In the genomic region with DNA sequence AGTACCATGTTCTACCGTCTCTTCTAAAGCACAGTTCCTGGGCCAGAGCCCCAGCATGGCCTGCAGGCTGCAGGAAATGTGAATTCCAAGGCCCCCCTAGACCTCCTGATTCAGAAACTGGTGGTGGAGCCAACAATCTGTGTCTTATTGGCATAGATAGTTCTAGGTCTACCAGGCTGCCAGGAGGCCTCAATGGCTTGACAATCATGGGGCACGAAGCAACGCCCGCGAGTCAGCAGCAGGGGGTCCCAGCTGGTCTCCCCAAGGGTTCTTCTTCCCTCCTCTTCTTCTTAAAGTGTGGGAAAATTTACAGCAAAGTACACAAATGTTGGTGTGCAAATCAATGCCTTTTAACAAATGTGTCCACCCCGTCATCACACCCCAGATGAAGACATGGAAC, we compare ENCODE assay signal across 30 cellular contexts. TPM values are rescaled to one million over a fixed set of nuclear protein-coding genes. Genes with fewer than 3 reads are reported as not detected.
"Had no signal": no experiment of that assay in that cellular context is flagged by ENCODE, and none has a peak within 500 bp of the region (broad histone marks: within the 10 kb centered on the region; RNA-seq: fewer than 3 reads in every experiment).

No MANE protein-coding gene starts in this region.

- H3K36me3 ChIP-seq: ovary, right lobe of liver had no signal

- H3K4me3 ChIP-seq: ovary, right lobe of liver, testis had no signal

- H3K4me1 ChIP-seq: foreskin keratinocyte, testis had no signal

- ATAC-seq: foreskin keratinocyte; left lobe of liver; naive thymus-derived CD8-positive, alpha-beta T cell; right lobe of liver; stimulated activated naive CD8-positive, alpha-beta T cell treated with anti-CD3 and anti-CD28 coated beads, Interleukin-15, amount 100 ng/mL, for 72 hours; WTC11 had no signal

- H3K27me3 ChIP-seq: foreskin keratinocyte, ovary, right lobe of liver, testis had no signal

- H3K9me3 ChIP-seq: ovary, right lobe of liver, testis had no signal

- DNase-seq: activated CD4-positive, alpha-beta memory T cell treated with anti-CD3 and anti-CD28 coated beads for 36 hours; activated CD4-positive, alpha-beta T cell treated with anti-CD3 and anti-CD28 coated beads for 4 hours; activated naive CD4-positive, alpha-beta T cell; activated naive CD8-positive, alpha-beta T cell treated with anti-CD3 and anti-CD28 coated beads, Interleukin-2, amount 10 ng/mL, durations not matched to agents 7 days and 5 days; activated T-cell treated with anti-CD3 and anti-CD28 coated beads for 4 hours; amygdala; caudate nucleus; endodermal cell; foreskin keratinocyte; hippocampal formation; islet precursor cell; mesendoderm; naive thymus-derived CD8-positive, alpha-beta T cell; right lobe of liver; small intestine; stimulated activated CD4-positive, alpha-beta T cell treated with anti-CD3 and anti-CD28 coated beads, Interleukin-15, amount 100 ng/mL, for 24 hours; stimulated activated CD4-positive, alpha-beta T cell treated with anti-CD3 and anti-CD28 coated beads, Interleukin-2, amount 100 ng/mL, for 48 hours; stimulated activated naive CD8-positive, alpha-beta T cell treated with anti-CD3 and anti-CD28 coated beads, Interleukin-15, amount 100 ng/mL, for 72 hours; testis had no signal

- FAIRE-seq: colon, small intestine, TTC549, urothelium cell line had no signal

- H3K4me3 Mint-ChIP-seq: activated CD4-positive, alpha-beta memory T cell treated with anti-CD3 and anti-CD28 coated beads for 36 hours; activated naive CD8-positive, alpha-beta T cell treated with anti-CD3 and anti-CD28 coated beads, Interleukin-2, amount 10 ng/mL, durations not matched to agents 7 days and 5 days; activated T-helper 1 cell treated with anti-CD3 and anti-CD28 coated beads, Interleukin-12 subunit alpha, Interleukin-12 subunit beta, Interleukin-2, Interleukin-4 antibody, amounts not matched to agents 30 ng/mL and 10 ng/mL and 1 ng/mL, durations not matched to agents 14 hours and 24 hours and 36 hours; endodermal cell; naive thymus-derived CD8-positive, alpha-beta T cell; stimulated activated naive CD8-positive, alpha-beta T cell treated with anti-CD3 and anti-CD28 coated beads, Interleukin-15, amount 100 ng/mL, for 72 hours; T-helper 2 cell treated with Interferon-gamma antibody and Interleukin-4, amounts not matched to agents 5 μg/mL and 100 μg/mL, for 36 hours; WTC11 had no signal

- H3K27ac ChIP-seq: foreskin keratinocyte, ovary, testis had no signal

- H3K27ac Mint-ChIP-seq: activated CD4-positive, alpha-beta memory T cell treated with anti-CD3 and anti-CD28 coated beads for 36 hours; activated naive CD8-positive, alpha-beta T cell treated with anti-CD3 and anti-CD28 coated beads, Interleukin-2, amount 10 ng/mL, durations not matched to agents 7 days and 5 days; activated T-helper 1 cell treated with anti-CD3 and anti-CD28 coated beads, Interleukin-12 subunit alpha, Interleukin-12 subunit beta, Interleukin-2, Interleukin-4 antibody, amounts not matched to agents 30 ng/mL and 10 ng/mL and 1 ng/mL, durations not matched to agents 14 hours and 24 hours and 36 hours; endodermal cell; stimulated activated naive CD8-positive, alpha-beta T cell treated with anti-CD3 and anti-CD28 coated beads, Interleukin-15, amount 100 ng/mL, for 72 hours; T-helper 2 cell treated with Interferon-gamma antibody and Interleukin-4, amounts not matched to agents 5 μg/mL and 100 μg/mL, for 36 hours; WTC11 had no signal

- H3K27me3 Mint-ChIP-seq: activated CD4-positive, alpha-beta memory T cell treated with anti-CD3 and anti-CD28 coated beads for 36 hours; stimulated activated naive CD8-positive, alpha-beta T cell treated with anti-CD3 and anti-CD28 coated beads, Interleukin-15, amount 100 ng/mL, for 72 hours had no signal

- H3K36me3 Mint-ChIP-seq: activated CD4-positive, alpha-beta memory T cell treated with anti-CD3 and anti-CD28 coated beads for 36 hours; activated naive CD8-positive, alpha-beta T cell treated with anti-CD3 and anti-CD28 coated beads, Interleukin-2, amount 10 ng/mL, durations not matched to agents 7 days and 5 days; naive thymus-derived CD8-positive, alpha-beta T cell; WTC11 had no signal

- H3K4me1 Mint-ChIP-seq: activated naive CD8-positive, alpha-beta T cell treated with anti-CD3 and anti-CD28 coated beads, Interleukin-2, amount 10 ng/mL, durations not matched to agents 7 days and 5 days; naive thymus-derived CD8-positive, alpha-beta T cell; stimulated activated naive CD8-positive, alpha-beta T cell treated with anti-CD3 and anti-CD28 coated beads, Interleukin-15, amount 100 ng/mL, for 72 hours had no signal

- H3K9me3 Mint-ChIP-seq: activated CD4-positive, alpha-beta memory T cell treated with anti-CD3 and anti-CD28 coated beads for 36 hours; activated naive CD8-positive, alpha-beta T cell treated with anti-CD3 and anti-CD28 coated beads, Interleukin-2, amount 10 ng/mL, durations not matched to agents 7 days and 5 days; activated T-helper 1 cell treated with anti-CD3 and anti-CD28 coated beads, Interleukin-12 subunit alpha, Interleukin-12 subunit beta, Interleukin-2, Interleukin-4 antibody, amounts not matched to agents 30 ng/mL and 10 ng/mL and 1 ng/mL, durations not matched to agents 14 hours and 24 hours and 36 hours; endodermal cell; naive thymus-derived CD8-positive, alpha-beta T cell; stimulated activated naive CD8-positive, alpha-beta T cell treated with anti-CD3 and anti-CD28 coated beads, Interleukin-15, amount 100 ng/mL, for 72 hours; T-helper 2 cell treated with Interferon-gamma antibody and Interleukin-4, amounts not matched to agents 5 μg/mL and 100 μg/mL, for 36 hours; WTC11 had no signal

RNA-seq across cellular contexts. Expression of a gene that starts 37.1 kb away (rescaled TPM):
- total RNA-seq: activated CD4-positive, alpha-beta memory T cell treated with anti-CD3 and anti-CD28 coated beads for 36 hours; activated naive CD8-positive, alpha-beta T cell treated with anti-CD3 and anti-CD28 coated beads, Interleukin-2, amount 10 ng/mL, durations not matched to agents 7 days and 5 days; activated T-helper 1 cell treated with anti-CD3 and anti-CD28 coated beads, Interleukin-12 subunit alpha, Interleukin-12 subunit beta, Interleukin-2, Interleukin-4 antibody, amounts not matched to agents 30 ng/mL and 10 ng/mL and 1 ng/mL, durations not matched to agents 14 hours and 24 hours and 36 hours; epithelial cell of proximal tubule; fibroblast of lung; foreskin keratinocyte; left lobe of liver; ovary; pulmonary artery endothelial cell; testis; WTC11 had no signal
- polyA plus RNA-seq: fibroblast of lung; foreskin keratinocyte; naive thymus-derived CD8-positive, alpha-beta T cell had no signal
